In genomic region chr3:27253831-27254230, GRCh38 we compare ENCODE assay signal across 8 cellular contexts.
DNase-seq lines count a peak whose midpoint lies in the region; ATAC-seq and TF ChIP-seq lines count a peak whose summit lies in the region.

No MANE protein-coding gene starts in this region.

- H3K4me3 ChIP-seq in HL-60 (replicated peaks; ENCODE audit: insufficient read depth, low read length): no peak overlapping the region
- H3K4me3 ChIP-seq in SU-DHL-6 (ENCODE audit: insufficient read depth, low read length, poor library complexity, severe bottlenecking): no peak overlapping the region

- H3K36me3 Mint-ChIP-seq in stimulated activated naive B cell treated with anti-CD40 and anti-IgM and Interleukin-4, amounts not matched to agents 10 μg/mL and 1 μg/mL and 100 μg/mL, for 72 hours: no peaks in the 10 kb centered on the region

- H3K4me3 Mint-ChIP-seq in stimulated activated naive B cell treated with anti-CD40 and anti-IgM and Interleukin-4, amounts not matched to agents 10 μg/mL and 1 μg/mL and 100 μg/mL, for 72 hours: no peak overlapping the region

- H3K27me3 Mint-ChIP-seq in stimulated activated naive B cell treated with anti-CD40 and anti-IgM and Interleukin-4, amounts not matched to agents 10 μg/mL and 1 μg/mL and 100 μg/mL, for 72 hours: peaks cover 12 to 15% of the 10 kb centered on the region in 2 donors

- no peaks in the 10 kb centered on the region for H3K4me1 Mint-ChIP-seq in stimulated activated naive B cell treated with anti-CD40 and anti-IgM and Interleukin-4, amounts not matched to agents 10 μg/mL and 1 μg/mL and 100 μg/mL, for 72 hours

- no peaks in the 10 kb centered on the region for H3K9me2 ChIP-seq in SU-DHL-6 (replicated peaks; ENCODE audit: insufficient read depth, low read length)

- H3K27me3 ChIP-seq in HL-60 (ENCODE audit: insufficient read depth, poor library complexity, severe bottlenecking) (peaks cover 3% of the 10 kb centered on the region), SU-DHL-6 (ENCODE audit: low read length) (no peaks in the 10 kb centered on the region)

- H3K4me2 ChIP-seq in SU-DHL-6 (ENCODE audit: low read depth, low read length, poor library complexity, severe bottlenecking): no peak overlapping the region

- H3K27ac ChIP-seq in HL-60 (replicated peaks) (no peak overlapping the region), SU-DHL-6 (ENCODE audit: low read depth, low read length) (no peak overlapping the region)

- peaks cover 3 to 10% of the 10 kb centered on the region in 2 donors for H3K9me3 Mint-ChIP-seq in stimulated activated naive B cell treated with anti-CD40 and anti-IgM and Interleukin-4, amounts not matched to agents 10 μg/mL and 1 μg/mL and 100 μg/mL, for 72 hours

- no peaks in the 10 kb centered on the region for H3F3A ChIP-seq in SU-DHL-6 (ENCODE audit: insufficient read depth)

- H3K27ac Mint-ChIP-seq in stimulated activated naive B cell treated with anti-CD40 and anti-IgM and Interleukin-4, amounts not matched to agents 10 μg/mL and 1 μg/mL and 100 μg/mL, for 72 hours: no peak overlapping the region

- H3K9me3 ChIP-seq in SU-DHL-6 (ENCODE audit: insufficient read depth, low read length): no peaks in the 10 kb centered on the region

- H2AFZ ChIP-seq in SU-DHL-6 (ENCODE audit: low read depth, low read length, severe bottlenecking): no peak overlapping the region

- ATAC-seq in GM21360 (IDR thresholded peaks at IDR 0.05; ENCODE audit: unreplicated experiment): peak; percentile 94
- ATAC-seq in stimulated activated naive B cell treated with anti-CD40 and anti-IgM and Interleukin-4, amounts not matched to agents 10 μg/mL and 1 μg/mL and 100 μg/mL, for 72 hours (replicated peaks): peak; percentile 58 to 68

- H3K9ac ChIP-seq in SU-DHL-6 (ENCODE audit: low read length): no peak overlapping the region

- DNase-seq in SIG-M5 treated with dmso at 0.1 percent for 504 hours (lab: John Stamatoyannopoulos, UW; ENCODE audit: unreplicated experiment) (peak; percentile 21), SIG-M5 (lab: John Stamatoyannopoulos, UW) (no peak), HL-60 (ENCODE audit: low read depth in 1 of 2, low spot score in 1 of 2) (peak in 1 of 2 experiments; percentile 46), glomerular endothelial cell (ENCODE audit: extremely low read depth, low read depth, low spot score) (peak; percentile 23), middle frontal gyrus (ENCODE audit: extremely low spot score, low spot score) (no peak)
- DNase-seq in stimulated activated naive B cell treated with anti-CD40 and anti-IgM and Interleukin-4, amounts not matched to agents 10 μg/mL and 1 μg/mL and 100 μg/mL, for 72 hours: peak; percentile 3

- H3K36me3 ChIP-seq in SU-DHL-6 (ENCODE audit: low read length): no peaks in the 10 kb centered on the region

- H3K79me2 ChIP-seq in SU-DHL-6 (ENCODE audit: insufficient read depth, low read length): no peaks in the 10 kb centered on the region

- peak; percentile 5 for TF ChIP-seq CTCF in HL-60 (IDR thresholded peaks at IDR 0.05; ENCODE audit: insufficient read depth, low read length)
- TF ChIP-seq CTCF in SU-DHL-6 (IDR thresholded peaks at IDR 0.05; ENCODE audit: insufficient read depth, low read length, poor library complexity, severe bottlenecking): peak; percentile 19

- H4K20me1 ChIP-seq in SU-DHL-6 (ENCODE audit: low read depth, low read length): no peaks in the 10 kb centered on the region

Comparison
In these comparisons a context has a peak if more than half of its experiments do, and no peak if none do; other contexts are left out.
1. DNase-seq: peak in SIG-M5 treated with dmso at 0.1 percent for 504 hours (single experiment), glomerular endothelial cell (single experiment) and stimulated activated naive B cell treated with anti-CD40 and anti-IgM and Interleukin-4, amounts not matched to agents 10 μg/mL and 1 μg/mL and 100 μg/mL, for 72 hours (single experiment); none in SIG-M5 (single experiment) and middle frontal gyrus (single experiment).